Comparison of ENCODE assay signal across 1 cellular context in genomic region chr3:58471025-58471887, GRCh38.
TF ChIP-seq lines count a peak whose summit lies in the region.

No MANE protein-coding gene starts in this region.

TF ChIP-seq in HepG2, 621 proteins besides CTCF, POLR2A, EP300 and RAD21 (continued from another document and continues in another):
- TF ChIP-seq ZNF142 (CRISPR knock-in tag; IDR thresholded peaks at IDR 0.05) = peak; percentile 73; the same call in 1 of the 2 replicates
- TF ChIP-seq ZNF335 (CRISPR knock-in tag; IDR thresholded peaks at IDR 0.05) = no peak
- no peak for TF ChIP-seq USF2 (IDR thresholded peaks at IDR 0.05; ENCODE audit: low read depth, low read length)
- TF ChIP-seq USF2 (CRISPR knock-in tag; IDR thresholded peaks at IDR 0.05; ENCODE audit: borderline replicate concordance) = no peak
- TF ChIP-seq CHCHD3 (CRISPR knock-in tag; IDR thresholded peaks at IDR 0.05) = no peak
- TF ChIP-seq TFDP1 (CRISPR knock-in tag; IDR thresholded peaks at IDR 0.05; ENCODE audit: borderline replicate concordance) = no peak
- TF ChIP-seq ZNF512 (CRISPR knock-in tag; IDR thresholded peaks at IDR 0.05) = no peak
- TF ChIP-seq MXD1 (CRISPR knock-in tag; IDR thresholded peaks at IDR 0.05) = no peak
- TF ChIP-seq GPN1 (CRISPR knock-in tag; IDR thresholded peaks at IDR 0.05; ENCODE audit: borderline replicate concordance) = no peak
- TF ChIP-seq ZSCAN21 (CRISPR knock-in tag; IDR thresholded peaks at IDR 0.05; ENCODE audit: borderline replicate concordance) = no peak; the same call in 1 of the 2 replicates
- TF ChIP-seq ZKSCAN8 (CRISPR knock-in tag; IDR thresholded peaks at IDR 0.05; ENCODE audit: borderline replicate concordance) = peak; percentile 74; the same call in 1 of the 2 replicates
- TF ChIP-seq ZNF558 (CRISPR knock-in tag; IDR thresholded peaks at IDR 0.05; ENCODE audit: borderline replicate concordance) = 0 out of 2 replicates have a peak, but pooled peaks have one; percentile 32
- no peak for TF ChIP-seq CSRNP2 (CRISPR knock-in tag; conservative IDR thresholded peaks at IDR 0.05; ENCODE audit: low read depth)
- TF ChIP-seq CREB1 (IDR thresholded peaks at IDR 0.05) = 0 out of 2 replicates have a peak, but pooled peaks have one; percentile 2
- TF ChIP-seq CREB1 (CRISPR knock-in tag; IDR thresholded peaks at IDR 0.05) = peak; percentile 69
- TF ChIP-seq CBFB (CRISPR knock-in tag; IDR thresholded peaks at IDR 0.05) = peak; percentile 92
- peak; percentile 49; the same call in 1 of the 2 replicates for TF ChIP-seq EHMT2 (IDR thresholded peaks at IDR 0.05; ENCODE audit: borderline replicate concordance, low read depth, low read length)
- TF ChIP-seq ZNF605 (CRISPR knock-in tag; IDR thresholded peaks at IDR 0.05) = peak; percentile 79
- TF ChIP-seq GATAD2A (CRISPR knock-in tag; IDR thresholded peaks at IDR 0.05) = peak; percentile 93
- no peak for TF ChIP-seq ZKSCAN1 (IDR thresholded peaks at IDR 0.05; ENCODE audit: low read length)
- no peak for TF ChIP-seq GLMP (CRISPR knock-in tag; IDR thresholded peaks at IDR 0.05; ENCODE audit: borderline replicate concordance)
- TF ChIP-seq KLF12 (CRISPR knock-in tag; IDR thresholded peaks at IDR 0.05; ENCODE audit: borderline replicate concordance) = peak; percentile 72
- TF ChIP-seq ZNF256 (CRISPR knock-in tag; conservative IDR thresholded peaks at IDR 0.05) = no peak
- peak; percentile 43; the same call in 1 of the 2 replicates for TF ChIP-seq AKAP8 (CRISPR knock-in tag; IDR thresholded peaks at IDR 0.05)
- no peak for TF ChIP-seq ZBTB42 (CRISPR knock-in tag; IDR thresholded peaks at IDR 0.05)
- TF ChIP-seq MYNN (CRISPR knock-in tag; IDR thresholded peaks at IDR 0.05; ENCODE audit: low read depth) = no peak
- no peak for TF ChIP-seq ZSCAN12 (CRISPR knock-in tag; IDR thresholded peaks at IDR 0.05)
- peak; percentile 89; the same call in 1 of the 2 replicates for TF ChIP-seq ZNF292 (CRISPR knock-in tag; IDR thresholded peaks at IDR 0.05; ENCODE audit: borderline replicate concordance, low read depth)
- TF ChIP-seq PAX8 (CRISPR knock-in tag; IDR thresholded peaks at IDR 0.05; ENCODE audit: borderline replicate concordance) = no peak
- no peak; the same call in 1 of the 2 replicates for TF ChIP-seq TIGD3 (CRISPR knock-in tag; IDR thresholded peaks at IDR 0.05; ENCODE audit: borderline replicate concordance)
- TF ChIP-seq ONECUT2 (CRISPR knock-in tag; IDR thresholded peaks at IDR 0.05) = 0 out of 2 replicates have a peak, but pooled peaks have one; percentile 29
- TF ChIP-seq PHF20 (CRISPR knock-in tag; IDR thresholded peaks at IDR 0.05) = no peak; the same call in 1 of the 2 replicates
- TF ChIP-seq ZNF513 (CRISPR knock-in tag; conservative IDR thresholded peaks at IDR 0.05) = no peak
- TF ChIP-seq ETV6 (CRISPR knock-in tag; conservative IDR thresholded peaks at IDR 0.05) = peak; percentile 30; the same call in 1 of the 2 replicates
- peak; percentile 77; the same call in 1 of the 2 replicates for TF ChIP-seq ZNF652 (CRISPR knock-in tag; IDR thresholded peaks at IDR 0.05; ENCODE audit: borderline replicate concordance, low read depth)
- TF ChIP-seq MTERF4 (CRISPR knock-in tag; IDR thresholded peaks at IDR 0.05) = no peak
- no peak for TF ChIP-seq ZSCAN20 (CRISPR knock-in tag; IDR thresholded peaks at IDR 0.05; ENCODE audit: borderline replicate concordance)
- no peak for TF ChIP-seq HOXA7 (CRISPR knock-in tag; IDR thresholded peaks at IDR 0.05)
- TF ChIP-seq KLF16 (CRISPR knock-in tag; IDR thresholded peaks at IDR 0.05) = peak in 1 of 2 experiments; percentile 77; a peak in 2 of 4 replicates
- TF ChIP-seq GTF2F1 (IDR thresholded peaks at IDR 0.05; ENCODE audit: low read length) = no peak
